In genomic region chr2:213145723-213146242, GRCh38 we compare ENCODE assay signal across 18 cellular contexts. TPM values are rescaled to one million over a fixed set of nuclear protein-coding genes. Genes with fewer than 3 reads are reported as not detected.
DNase-seq lines count a peak whose midpoint lies in the region; ATAC-seq and TF ChIP-seq lines count a peak whose summit lies in the region.
"Had no signal": no experiment of that assay in that cellular context is flagged by ENCODE, and none has a peak within 500 bp of the region (broad histone marks: within the 10 kb centered on the region; RNA-seq: fewer than 3 reads in every experiment).

No MANE protein-coding gene starts in this region.

- no peak for TF ChIP-seq EP300 in SK-N-SH (IDR thresholded peaks at IDR 0.05; ENCODE audit: borderline replicate concordance in 1 of 2, low read depth in 1 of 2, low read length in 1 of 2)

- H3K36me3 Mint-ChIP-seq in CD4-positive, CD25-positive, alpha-beta regulatory T cell = peaks cover 48% of the 10 kb centered on the region

- H3K9me2 ChIP-seq in PC-9 (ENCODE audit: insufficient read depth) (no peaks in the 10 kb centered on the region), SK-N-SH (no peaks in the 10 kb centered on the region)

- peaks cover 2% of the 10 kb centered on the region for H3K36me3 ChIP-seq in CD4-positive, CD25-positive, alpha-beta regulatory T cell (ENCODE audit: control insufficient read depth, insufficient read depth, low read length)
- H3K36me3 ChIP-seq in PC-9 (ENCODE audit: low read depth) (0 out of 2 replicates have a peak, but pooled peaks cover 16% of the 10 kb centered on the region), SK-N-SH (replicated peaks in 1 of 2; ENCODE audit: control insufficient read depth in 1 of 2, insufficient read depth in 2 of 2, low read length in 1 of 2) (peaks cover 0 to 9% of the 10 kb centered on the region in 2 experiments)
- H3K36me3 ChIP-seq: left ventricle myocardium inferior had no signal

- intact Hi-C loops in PC-9 (cut with micrococcal nuclease; ENCODE audit: unreplicated experiment) = loop anchor here (10.0 kb wide), 1 partner anchor 71 kb away; no protein-coding TSS in a partner anchor

- BruUV-seq in PC-9 (replicated peaks; lab: Mats Ljungman, UMichigan) = no TSS peak

- no peaks in the 10 kb centered on the region for H3K9me3 ChIP-seq in CD4-positive, CD25-positive, alpha-beta regulatory T cell (ENCODE audit: control insufficient read depth in 2 of 2, low read length in 2 of 2)
- H3K9me3 ChIP-seq in PC-9 (ENCODE audit: insufficient read depth, low read depth) (no peaks in the 10 kb centered on the region), SK-N-SH (no peaks in the 10 kb centered on the region)
- H3K9me3 ChIP-seq: left ventricle myocardium inferior had no signal

- H3K9ac ChIP-seq in SK-N-SH = no peak overlapping the region

- H4K20me1 ChIP-seq in PC-9 (ENCODE audit: insufficient read depth) = no peaks in the 10 kb centered on the region
- H4K20me1 ChIP-seq in SK-N-SH (ENCODE audit: insufficient read depth) = no peaks in the 10 kb centered on the region

- no peak overlapping the region for H2AFZ ChIP-seq in PC-9
- no peak overlapping the region for H2AFZ ChIP-seq in SK-N-SH (ENCODE audit: low read depth)
- H2AFZ ChIP-seq: hepatocyte had no signal

- H3K4me1 ChIP-seq in CD4-positive, CD25-positive, alpha-beta regulatory T cell (ENCODE audit: control insufficient read depth, insufficient read depth, low read length, poor library complexity, severe bottlenecking) = peaks cover 30% of the 10 kb centered on the region
- peaks cover 20% of the 10 kb centered on the region for H3K4me1 ChIP-seq in PC-9 (replicated peaks; ENCODE audit: insufficient read depth)
- H3K4me1 ChIP-seq in SK-N-SH (ENCODE audit: control insufficient read depth in 1 of 2, insufficient read depth in 2 of 2, low read depth in 1 of 2, low read length in 1 of 2) = peaks cover 0 to 4% of the 10 kb centered on the region in 2 experiments; a peak in 3 of 4 replicates

- peaks cover 14 to 28% (median 21%) of the 10 kb centered on the region in 4 donors for H3K4me1 Mint-ChIP-seq in CD4-positive, CD25-positive, alpha-beta regulatory T cell

- CTCF ChIA-PET in PC-9 (lab: Charles Lee) (no interaction called here), SK-N-SH (lab: Yijun Ruan, JAX) (interaction anchor here (1.0 kb wide), 1 partner anchor 89 kb away, joined by 3 read pairs; no protein-coding TSS in a partner anchor)

- 81% methylated on average over 1 of the region's 1 CpG for WGBS in SK-N-SH (ENCODE audit: low lambda C conversion rate)

- H3F3A ChIP-seq in PC-9 (ENCODE audit: insufficient read depth, low read depth) = peaks cover 6% of the 10 kb centered on the region; the same call in 1 of the 2 replicates
- peaks cover 1% of the 10 kb centered on the region for H3F3A ChIP-seq in SK-N-SH (replicated peaks; ENCODE audit: insufficient read depth)

- peak overlapping the region; percentile 8; the same call in 1 of the 2 replicates for H3K4me2 ChIP-seq in PC-9
- H3K4me2 ChIP-seq in SK-N-SH = no peak overlapping the region
- H3K4me2 ChIP-seq: hepatocyte had no signal

- peak overlapping the region; percentile 95 for H3K27ac ChIP-seq in CD4-positive, CD25-positive, alpha-beta regulatory T cell (ENCODE audit: insufficient read depth, low read length, poor library complexity, severe bottlenecking)
- H3K27ac ChIP-seq in PC-9 (no peak overlapping the region), SK-N-SH (ENCODE audit: low read depth in 2 of 2, low read length in 1 of 2) (no peak overlapping the region)
- H3K27ac ChIP-seq: hepatocyte, left ventricle myocardium inferior had no signal

- peak overlapping the region; percentile 83 to 89 (median 84) for H3K27ac Mint-ChIP-seq in CD4-positive, CD25-positive, alpha-beta regulatory T cell
- H3K27ac Mint-ChIP-seq: activated B cell treated with CpG ODN at 0.5 μM for 24 hours, nephron had no signal

- no peak for TF ChIP-seq RAD21 in SK-N-SH (IDR thresholded peaks at IDR 0.05; ENCODE audit: low read length)

- peak; percentile 21 to 25 for ATAC-seq in CD4-positive, CD25-positive, alpha-beta regulatory T cell (ENCODE audit: low read depth in 2 of 2)
- ATAC-seq in GM18861 (IDR thresholded peaks at IDR 0.05; ENCODE audit: unreplicated experiment) = no peak

- H3K27me3 Mint-ChIP-seq in CD4-positive, CD25-positive, alpha-beta regulatory T cell = no peaks in the 10 kb centered on the region
- H3K27me3 Mint-ChIP-seq: activated B cell treated with CpG ODN at 0.5 μM for 24 hours had no signal

- H3K79me2 ChIP-seq in PC-9 (ENCODE audit: low read depth) = peaks cover 63% of the 10 kb centered on the region
- no peaks in the 10 kb centered on the region; the same call in 1 of the 2 replicates for H3K79me2 ChIP-seq in SK-N-SH (ENCODE audit: insufficient read depth)

- H3K4me3 Mint-ChIP-seq in CD4-positive, CD25-positive, alpha-beta regulatory T cell = peak overlapping the region; percentile 87 to 96 (median 93)
- H3K4me3 Mint-ChIP-seq: activated B cell treated with CpG ODN at 0.5 μM for 24 hours, nephron had no signal

- peak overlapping the region; percentile 99 for H3K4me3 ChIP-seq in CD4-positive, CD25-positive, alpha-beta regulatory T cell (ENCODE audit: low read depth, low read length)
- H3K4me3 ChIP-seq in GM12864 (ENCODE audit: low read depth, low read length) (peak overlapping the region; percentile 6), PC-9 (no peak overlapping the region), SK-N-SH (ENCODE audit: low read depth in 2 of 2, low read length in 1 of 2) (no peak overlapping the region)
- H3K4me3 ChIP-seq: hepatocyte, left ventricle myocardium inferior had no signal

- peak in 1 of 3 donors; percentile 81 for DNase-seq in CD4-positive, CD25-positive, alpha-beta regulatory T cell
- DNase-seq in GM12864 (ENCODE audit: low read depth) (no peak), PC-9 (no peak), iris pigment epithelial cell (ENCODE audit: low read depth) (peak; percentile 25), SK-N-SH (no peak), NCI-H1417 treated with DMSO at 0.1 percent for 48 hours (lab: John Stamatoyannopoulos, UW) (no peak)
- DNase-seq: activated B cell treated with CpG ODN at 0.5 μM for 24 hours; aorta; C1 segment of cervical spinal cord; dermis blood vessel endothelial cell; GDM1; left ventricle myocardium inferior; NCI-H2029; stimulated activated CD4-positive, alpha-beta T cell treated with anti-CD3 and anti-CD28 coated beads, Interleukin-1b, Interleukin-23, amount 100 ng/mL, for 48 hours; stimulated activated CD8-positive, alpha-beta memory T cell treated with anti-CD3 and anti-CD28 coated beads, Interleukin-4, amount 100 ng/mL, for 48 hours had no signal

- POLR2A ChIA-PET in PC-9 (lab: Charles Lee; ENCODE audit: unreplicated experiment) = no interaction called here
- POLR2A ChIA-PET in SK-N-SH (lab: Yijun Ruan, JAX) = no interaction called here

- TF ChIP-seq CTCF in GM12864 (IDR thresholded peaks at IDR 0.05; ENCODE audit: low read depth, low read length, missing control alignments) = no peak
- no peak for TF ChIP-seq CTCF in PC-9 (conservative IDR thresholded peaks at IDR 0.05)
- TF ChIP-seq CTCF in SK-N-SH (IDR thresholded peaks at IDR 0.05) = no peak

- no peaks in the 10 kb centered on the region for H3K9me3 Mint-ChIP-seq in CD4-positive, CD25-positive, alpha-beta regulatory T cell
- H3K9me3 Mint-ChIP-seq: activated B cell treated with CpG ODN at 0.5 μM for 24 hours, nephron had no signal

- H3K27me3 ChIP-seq in CD4-positive, CD25-positive, alpha-beta regulatory T cell (ENCODE audit: control insufficient read depth, insufficient read depth, low read length) = no peaks in the 10 kb centered on the region
- H3K27me3 ChIP-seq in PC-9 (ENCODE audit: insufficient read depth, low read depth) (no peaks in the 10 kb centered on the region), SK-N-SH (ENCODE audit: insufficient read depth) (no peaks in the 10 kb centered on the region)
- H3K27me3 ChIP-seq: hepatocyte had no signal

TF ChIP-seq in SK-N-SH, 30 proteins besides CTCF, POLR2A, EP300 and RAD21 (continues in another document):
- TF ChIP-seq EZH2phosphoT487 (IDR thresholded peaks at IDR 0.05; ENCODE audit: borderline replicate concordance, low read depth) = no peak
- TF ChIP-seq RXRA (IDR thresholded peaks at IDR 0.05; ENCODE audit: borderline replicate concordance, low read depth) = no peak
- TF ChIP-seq USF1 (IDR thresholded peaks at IDR 0.05; ENCODE audit: borderline replicate concordance, low read depth) = no peak
- no peak for TF ChIP-seq IRF3 (IDR thresholded peaks at IDR 0.05; ENCODE audit: low read depth, low read length)
- no peak for TF ChIP-seq NFIC (IDR thresholded peaks at IDR 0.05; ENCODE audit: borderline replicate concordance)
- TF ChIP-seq PBX3 (IDR thresholded peaks at IDR 0.05) = no peak
- TF ChIP-seq ELF1 (IDR thresholded peaks at IDR 0.05) = no peak
- no peak for TF ChIP-seq POLR2AphosphoS5 (IDR thresholded peaks at IDR 0.05; ENCODE audit: low read depth, low read length)

RNA-seq across cellular contexts. Expression of gene IKZF2, which starts 5.6 kb away (rescaled TPM):
- total RNA-seq in CD4-positive, CD25-positive, alpha-beta regulatory T cell = 225 TPM
- 10 to 100 TPM; 26.8 to 36.7 (median 33.7) TPM for polyA plus RNA-seq in CD4-positive, CD25-positive, alpha-beta regulatory T cell
- total RNA-seq in PC-9 (2021) = 22.2 and 28.3 TPM in 2 replicates
- polyA plus RNA-seq in SK-N-SH (2012; rRNA removed) = 1.3 and 1.4 TPM in 2 replicates
- 0.94 and 1.2 TPM in 2 replicates for polyA plus RNA-seq in SK-N-SH (2012; cell fraction: cytosol; rRNA removed)
- polyA plus RNA-seq in SK-N-SH (2012; cell fraction: nucleus; rRNA removed) = 2.6 and 4.3 TPM in 2 replicates

Comparison
In these comparisons a context has a peak if more than half of its experiments do, and no peak if none do; other contexts are left out.
1. H3K4me3 ChIP-seq: peak in CD4-positive, CD25-positive, alpha-beta regulatory T cell (single experiment) and GM12864 (single experiment); none in PC-9 (single experiment) and SK-N-SH (0 of 2).